In genomic region chr2:64650257-64650656, GRCh38 we compare ENCODE assay signal across 15 cellular contexts. TPM values are rescaled to one million over a fixed set of nuclear protein-coding genes. Genes with fewer than 3 reads are reported as not detected.
DNase-seq lines count a peak whose midpoint lies in the region; ATAC-seq, FAIRE-seq and TF ChIP-seq lines count a peak whose summit lies in the region.
"Had no signal": no experiment of that assay in that cellular context is flagged by ENCODE, and none has a peak within 500 bp of the region (broad histone marks: within the 10 kb centered on the region; RNA-seq: fewer than 3 reads in every experiment).

No MANE protein-coding gene starts in this region.

- no peak overlapping the region for H3K9ac ChIP-seq in KMS-11
- H3K9ac ChIP-seq in mammary epithelial cell (ENCODE audit: insufficient read depth, low read length), result no peak overlapping the region

- in situ Hi-C loops in mammary epithelial cell (cut with MboI; ENCODE audit: low sequenced_read_pairs in 2 of 2), result loop anchor here in 1 of 2 donors (10.0 kb wide), 1 partner anchor 105 kb away; no protein-coding TSS in a partner anchor

- dilution Hi-C loops in mammary epithelial cell (cut with HindIII; ENCODE audit: low sequenced_read_pairs), result no loop called here

- H3K9me3 ChIP-seq in A549 (no peaks in the 10 kb centered on the region), mammary epithelial cell (replicated peaks; ENCODE audit: insufficient read depth, low read length) (no peaks in the 10 kb centered on the region), neutrophil (no peaks in the 10 kb centered on the region)

- POLR2A ChIA-PET in A549 (lab: Yijun Ruan, JAX), result interaction anchor here (0.6 to 6.0 kb wide), 3 partner anchors 98 to 209 kb away, joined by 3 to 172 read pairs (median 58); no protein-coding TSS in a partner anchor

- TF ChIP-seq RAD21 in A549 (conservative IDR thresholded peaks at IDR 0.05 in 1 of 2, IDR thresholded peaks at IDR 0.05 in 1 of 2), result no peak

- CTCF ChIA-PET in A549 (lab: Yijun Ruan, JAX), result interaction anchor here (0.8 to 6.4 kb wide), 16 partner anchors 34 to 923 kb away, joined by 3 to 50 read pairs (median 4); no protein-coding TSS in a partner anchor
- CTCF ChIA-PET in mammary epithelial cell (lab: Charles Lee; ENCODE audit: low non-redundant PET), result no interaction called here

- no peaks in the 10 kb centered on the region for H3K36me3 ChIP-seq in KMS-11 (ENCODE audit: insufficient read depth)
- H3K36me3 ChIP-seq in mammary epithelial cell (ENCODE audit: insufficient read depth, low read length), result no peaks in the 10 kb centered on the region
- H3K36me3 ChIP-seq in neutrophil, result no peaks in the 10 kb centered on the region

- TF ChIP-seq CTCF in A549 (IDR thresholded peaks at IDR 0.05) (no peak), KMS-11 (conservative IDR thresholded peaks at IDR 0.05; ENCODE audit: low read depth, low read length) (no peak), mammary epithelial cell (conservative IDR thresholded peaks at IDR 0.05 in 1 of 2, IDR thresholded peaks at IDR 0.05 in 1 of 2; ENCODE audit: extremely low read depth in 1 of 2, insufficient read depth in 1 of 2, low read depth in 1 of 2, low read length in 2 of 2) (no peak), neutrophil (IDR thresholded peaks at IDR 0.05) (no peak)

- no peak overlapping the region for H3K27ac ChIP-seq in A549
- H3K27ac ChIP-seq in KMS-11, result no peak overlapping the region
- no peak overlapping the region for H3K27ac ChIP-seq in mammary epithelial cell (ENCODE audit: insufficient read depth, low read depth, low read length)
- peak overlapping the region; percentile 58 for H3K27ac ChIP-seq in neutrophil

- DNase-seq in A549 (ENCODE audit: low read depth in 1 of 2, low spot score in 1 of 2) (no peak), mammary epithelial cell (no peak), DMS53 (lab: John Stamatoyannopoulos, UW) (no peak), GDM1 (lab: John Stamatoyannopoulos, UW) (no peak)
- DNase-seq: DND-41; foreskin fibroblast; NCI-H1436 treated with DMSO at 0.1 percent for 48 hours; NCI-H748 treated with DMSO at 0.1 percent for 48 hours; SHP77; stimulated activated CD8-positive, alpha-beta memory T cell treated with anti-CD3 and anti-CD28 coated beads, Interleukin-4, amount 100 ng/mL, for 48 hours had no signal

- H3K27me3 ChIP-seq in KMS-11 (ENCODE audit: insufficient read depth, low read depth) (no peaks in the 10 kb centered on the region), mammary epithelial cell (ENCODE audit: insufficient read depth, low read length) (no peaks in the 10 kb centered on the region), neutrophil (no peaks in the 10 kb centered on the region)

- no peak for TF ChIP-seq POLR2A in A549 (IDR thresholded peaks at IDR 0.05; ENCODE audit: low read length)

- TF ChIP-seq EP300 in A549 (IDR thresholded peaks at IDR 0.05), result no peak

- intact Hi-C loops in mammary epithelial cell (cut with micrococcal nuclease), result no loop called here

- 78% methylated on average over 5 of the region's 5 CpGs for WGBS in A549 (ENCODE audit: missing lambda C conversion rate)
- WGBS in mammary epithelial cell (ENCODE audit: low coverage, missing lambda C conversion rate), result 96% methylated on average over 5 of the region's 5 CpGs

- peaks cover 72% of the 10 kb centered on the region for H3K4me1 ChIP-seq in A549
- H3K4me1 ChIP-seq in KMS-11 (ENCODE audit: low read depth, poor library complexity, severe bottlenecking), result peaks cover 76% of the 10 kb centered on the region
- H3K4me1 ChIP-seq in mammary epithelial cell (ENCODE audit: insufficient read depth, low read length), result peaks cover 49% of the 10 kb centered on the region
- H3K4me1 ChIP-seq in neutrophil (ENCODE audit: control insufficient read depth in 1 of 2, insufficient read depth in 1 of 2, low read depth in 1 of 2, low read length in 1 of 2), result peaks cover 79 to 82% of the 10 kb centered on the region in 2 experiments

- H2AFZ ChIP-seq in KMS-11 (ENCODE audit: low read depth) (no peak overlapping the region), mammary epithelial cell (ENCODE audit: low read depth, low read length) (no peak overlapping the region)

- no peak for FAIRE-seq in A549 (lab: Jason Lieb, UNC)
- FAIRE-seq: kidney had no signal

- no peak for ATAC-seq in A549
- no peak for ATAC-seq in HG02885 (IDR thresholded peaks at IDR 0.05; ENCODE audit: poor library complexity, unreplicated experiment)
- ATAC-seq in GM18511 (IDR thresholded peaks at IDR 0.05; ENCODE audit: unreplicated experiment), result no peak

- H3K79me2 ChIP-seq in KMS-11 (ENCODE audit: insufficient read depth, low read depth) (peaks cover 79% of the 10 kb centered on the region), mammary epithelial cell (ENCODE audit: insufficient read depth, low read length) (peaks cover 86% of the 10 kb centered on the region)

- peak overlapping the region; percentile 89 for H3K4me2 ChIP-seq in A549
- peak overlapping the region; percentile 58 for H3K4me2 ChIP-seq in KMS-11
- H3K4me2 ChIP-seq in mammary epithelial cell (ENCODE audit: insufficient read depth, low read depth, low read length), result peak overlapping the region; percentile 20

- H3K4me3 ChIP-seq in A549 (no peak overlapping the region), KMS-11 (IDR thresholded peaks at IDR 0.05; ENCODE audit: insufficient read depth, low read depth, low read length) (peak overlapping the region; percentile 24), mammary epithelial cell (replicated peaks in 1 of 3; ENCODE audit: insufficient read depth in 1 of 3, low read depth in 2 of 3, low read length in 3 of 3) (no peak overlapping the region), neutrophil (ENCODE audit: low read depth in 1 of 2, low read length in 1 of 2) (no peak overlapping the region)

- no TSS peak for BruUV-seq in mammary epithelial cell (replicated peaks; lab: Mats Ljungman, UMichigan)

- H4K20me1 ChIP-seq in KMS-11 (ENCODE audit: insufficient read depth) (no peaks in the 10 kb centered on the region; the same call in 1 of the 2 replicates), mammary epithelial cell (ENCODE audit: insufficient read depth, low read length) (no peaks in the 10 kb centered on the region)

TF ChIP-seq in A549, 52 proteins besides CTCF, POLR2A, EP300 and RAD21:
- TF ChIP-seq TFCP2L1 (CRISPR knock-in tag; IDR thresholded peaks at IDR 0.05), result no peak
TF ChIP-seq in A549: peak in this region for 0.

RNA-seq across cellular contexts. Expression of gene SERTAD2, which starts 3.5 kb away (rescaled TPM):
- polyA plus RNA-seq in A549 (2011; rRNA removed) (11.8 and 14.0 TPM in 2 replicates), A549 (2017; fragmentation: RNase III; extraction: RNeasy Plus Mini Kit Qiagen cat#74134 plus additional on column Dnase treatment) (11.8 to 13.1 TPM (median 12.2 TPM) in 3 replicates), mammary epithelial cell (13.3 TPM)
- 7.3 and 9.6 TPM in 2 replicates for polyA plus RNA-seq in A549 (2012; cell fraction: cytosol; rRNA removed)
- 4.0 and 6.0 TPM in 2 replicates for polyA plus RNA-seq in A549 (2012; cell fraction: nucleus; rRNA removed)
- polyA minus RNA-seq in A549 (2011; rRNA and poly(A)+ RNA removed), result 14.4 and 16.4 TPM in 2 replicates
- 10 to 100 TPM; 16.0 to 24.2 TPM for total RNA-seq in mammary epithelial cell
- 17.2 TPM for polyA minus RNA-seq in mammary epithelial cell

Comparison
In these comparisons a context has a peak if more than half of its experiments do, and no peak if none do; other contexts are left out.
1. H3K4me2 ChIP-seq: peak in every context shown above with its lines; median percentile 89 in A549; 58 in KMS-11; 20 in mammary epithelial cell.